ENCODE assay signal across 8 cellular contexts in the genomic region with DNA sequence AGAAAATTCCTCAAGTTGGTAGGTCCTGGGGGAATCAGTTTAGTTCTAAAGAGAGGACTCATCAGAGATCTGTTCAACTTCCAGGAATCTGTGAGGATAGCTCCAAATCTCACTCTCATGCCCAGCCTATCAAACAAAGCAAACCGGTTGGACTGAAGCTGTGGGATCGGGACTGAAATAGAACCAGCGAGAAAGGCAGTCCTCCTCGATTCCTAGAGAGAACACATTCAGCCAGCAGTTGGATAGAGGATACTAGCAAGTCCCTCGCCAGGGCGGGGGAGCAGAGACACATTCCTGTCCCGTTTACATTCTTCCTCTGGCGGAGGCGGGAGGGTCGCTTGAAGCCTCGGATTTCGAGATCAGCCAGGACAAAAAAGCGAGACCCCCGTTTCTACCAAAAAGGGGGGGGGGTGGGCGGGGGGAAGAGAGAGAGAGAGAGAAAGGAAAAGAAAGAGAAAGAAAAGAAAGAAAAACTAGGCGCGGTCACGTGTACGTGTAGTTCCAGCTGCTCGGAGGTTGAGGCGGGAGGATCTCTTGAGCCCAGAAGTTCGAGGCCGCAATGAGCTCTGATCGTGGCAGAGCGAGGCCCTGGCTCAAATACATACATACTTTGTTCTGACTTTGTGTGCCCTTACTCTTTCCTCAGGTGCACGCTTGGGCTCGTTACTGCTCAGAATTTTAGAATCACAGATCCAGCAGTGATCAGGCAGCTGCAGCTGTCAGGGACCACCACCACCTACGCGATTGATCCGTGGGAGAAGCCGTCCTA. TPM values are rescaled to one million over a fixed set of nuclear protein-coding genes. Genes with fewer than 3 reads are reported as not detected.
DNase-seq lines count a peak whose midpoint lies in the region; ATAC-seq and TF ChIP-seq lines count a peak whose summit lies in the region.

No MANE protein-coding gene starts in this region.

- no peak for ATAC-seq in GM18861 (IDR thresholded peaks at IDR 0.05; ENCODE audit: unreplicated experiment)

- peak overlapping the region; percentile 82 for H3K4me3 ChIP-seq in SK-N-MC
- H3K4me3 ChIP-seq in kidney epithelial cell (ENCODE audit: low read depth, low read length) = peak overlapping the region; percentile 39
- H3K4me3 ChIP-seq in smooth muscle cell = peak overlapping the region; percentile 58

- H3K27me3 ChIP-seq in kidney epithelial cell (ENCODE audit: control insufficient read depth, insufficient read depth, low read length) (no peaks in the 10 kb centered on the region), smooth muscle cell (ENCODE audit: low read depth) (no peaks in the 10 kb centered on the region)

- H3K27ac ChIP-seq in SK-N-MC = peak overlapping the region; percentile 89
- peak overlapping the region; percentile 64 for H3K27ac ChIP-seq in smooth muscle cell (ENCODE audit: low read depth)

- peak; percentile 99 for DNase-seq in DMS53 (lab: John Stamatoyannopoulos, UW)
- peak; percentile 83 for DNase-seq in NCI-H1048 (lab: John Stamatoyannopoulos, UW)
- peak; percentile 90 for DNase-seq in SK-N-MC (ENCODE audit: low read depth, low spot score)
- DNase-seq in dermis microvascular lymphatic vessel endothelial cell (ENCODE audit: low read depth in 2 of 2) = peak; percentile 97 to 98
- DNase-seq in kidney epithelial cell (ENCODE audit: low read depth) = peak; percentile 93
- DNase-seq in smooth muscle cell (lab: John Stamatoyannopoulos, UW; ENCODE audit: unreplicated experiment) = peak; percentile 30
- DNase-seq in activated CD4-positive, CD25-positive, alpha-beta regulatory T cell treated with anti-CD3 and anti-CD28 coated beads, Interleukin-2, amount 50 U/mL, for 72 hours = no peak

- peaks cover 17% of the 10 kb centered on the region for H3F3A ChIP-seq in smooth muscle cell (ENCODE audit: low read depth)

- H3K4me2 ChIP-seq in smooth muscle cell = peak overlapping the region; percentile 82

- TF ChIP-seq CTCF in kidney epithelial cell (IDR thresholded peaks at IDR 0.05; ENCODE audit: insufficient read depth, low read length, poor library complexity, severe bottlenecking) (no peak), smooth muscle cell (IDR thresholded peaks at IDR 0.05; ENCODE audit: borderline replicate concordance, insufficient read depth, poor library complexity, severe bottlenecking) (no peak)

- H3K9ac ChIP-seq in SK-N-MC (ENCODE audit: insufficient read length) = peak overlapping the region; percentile 78
- H3K9ac ChIP-seq in smooth muscle cell (ENCODE audit: low read depth) = peak overlapping the region; percentile 31

- H2AFZ ChIP-seq in smooth muscle cell (ENCODE audit: low read depth) = peak overlapping the region; percentile 93

- H3K9me3 ChIP-seq in SK-N-MC (ENCODE audit: low read depth, low read length) (no peaks in the 10 kb centered on the region), smooth muscle cell (replicated peaks; ENCODE audit: low read depth) (no peaks in the 10 kb centered on the region)

- H4K20me1 ChIP-seq in smooth muscle cell (ENCODE audit: low read depth) = no peaks in the 10 kb centered on the region

- H3K36me3 ChIP-seq in SK-N-MC (ENCODE audit: insufficient read depth, low read length) = no peaks in the 10 kb centered on the region
- H3K36me3 ChIP-seq in kidney epithelial cell (ENCODE audit: control insufficient read depth, insufficient read depth, low read length) = no peaks in the 10 kb centered on the region
- H3K36me3 ChIP-seq in smooth muscle cell (ENCODE audit: low read depth) = no peaks in the 10 kb centered on the region

- H3K79me2 ChIP-seq in smooth muscle cell (ENCODE audit: low read depth) = no peaks in the 10 kb centered on the region

- 20% methylated on average over 28 of the region's 31 CpGs for WGBS in smooth muscle cell (ENCODE audit: low lambda C conversion rate)

- peaks cover 2% of the 10 kb centered on the region for H3K4me1 ChIP-seq in smooth muscle cell (ENCODE audit: low read depth)

RNA-seq across cellular contexts. Expression of gene ZNF311, which starts 19.5 kb away (rescaled TPM):
- total RNA-seq in dermis microvascular lymphatic vessel endothelial cell = under 0.01 and 0.13 TPM in 2 replicates
- 2.6 and 2.7 TPM in 2 replicates for total RNA-seq in kidney epithelial cell
- total RNA-seq in smooth muscle cell = 0.58 and 2.6 TPM in 2 replicates
- polyA plus RNA-seq in smooth muscle cell = 0.17 and 1.0 TPM in 2 replicates

RNA-seq across cellular contexts. Expression of gene OR2W1, which starts 59.4 kb away (rescaled TPM):
- total RNA-seq in dermis microvascular lymphatic vessel endothelial cell (not detected in 2 replicates), kidney epithelial cell (not detected in 2 replicates), smooth muscle cell (not detected in 2 replicates)
- not detected in 2 replicates for polyA plus RNA-seq in smooth muscle cell
